In genomic region chr9:8627944-8628679, GRCh38 we compare ENCODE assay signal across 1 cellular context.
TF ChIP-seq lines count a peak whose summit lies in the region.

No MANE protein-coding gene starts in this region.

TF ChIP-seq in SK-N-SH treated with all-trans-retinoic acid at 6 μM for 48 hours, 23 proteins besides CTCF, POLR2A, EP300 and RAD21 (continued from another document):
- no peak for TF ChIP-seq PPARA (CRISPR knock-in tag; IDR thresholded peaks at IDR 0.05; ENCODE audit: borderline replicate concordance)
- no peak for TF ChIP-seq ZFP30 (CRISPR knock-in tag; IDR thresholded peaks at IDR 0.05)
TF ChIP-seq in SK-N-SH treated with all-trans-retinoic acid at 6 μM for 48 hours: peak in this region for 0.
